8 cellular contexts compared by ENCODE assay signal in the genomic region with DNA sequence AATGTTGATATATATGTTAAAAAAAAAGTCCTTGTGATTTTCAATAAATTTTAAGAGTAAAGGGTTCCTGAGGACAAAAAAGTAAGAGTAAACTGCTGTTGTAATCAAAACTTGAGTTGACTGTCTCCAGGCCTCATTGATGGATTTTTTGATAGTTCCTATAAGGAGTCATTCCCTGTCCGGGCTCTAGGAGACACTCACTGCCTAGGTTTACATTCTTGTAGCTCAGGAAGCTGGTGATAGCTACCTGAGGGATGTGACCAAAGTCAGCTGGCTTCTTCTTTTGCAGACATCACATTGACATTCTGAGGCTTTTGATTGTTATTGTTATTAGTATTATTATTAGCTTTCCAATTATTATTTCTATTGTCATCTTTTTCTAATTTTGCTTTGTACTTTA.
DNase-seq lines count a peak whose midpoint lies in the region; ATAC-seq and TF ChIP-seq lines count a peak whose summit lies in the region.

No MANE protein-coding gene starts in this region.

- no peak for TF ChIP-seq EP300 in ovary (IDR thresholded peaks at IDR 0.05)

- H3K27ac ChIP-seq in dorsolateral prefrontal cortex (no peak overlapping the region), ovary (no peak overlapping the region)

- whole genome bisulfite sequencing in ovary, 3 donors, result 70 to 75% (median 72%) methylated on average over 1 of the region's 1 CpG

- H3K27me3 ChIP-seq in dorsolateral prefrontal cortex (peaks cover 0 to 5% (median 0%) of the 10 kb centered on the region in 45 donors), ovary (no peaks in the 10 kb centered on the region)

- no peaks in the 10 kb centered on the region for H3K36me3 ChIP-seq in ovary

- H3K4me3 Mint-ChIP-seq in naive thymus-derived CD8-positive, alpha-beta T cell, result no peak overlapping the region

- ATAC-seq in GM18502 (IDR thresholded peaks at IDR 0.05; ENCODE audit: poor library complexity, unreplicated experiment) (no peak), GM21717 (IDR thresholded peaks at IDR 0.05; ENCODE audit: unreplicated experiment) (no peak)
- no peak for ATAC-seq in naive thymus-derived CD8-positive, alpha-beta T cell

- POLR2A ChIA-PET in naive thymus-derived CD8-positive, alpha-beta T cell (lab: Charles Lee), result no interaction called here

- no peak overlapping the region for H3K4me3 ChIP-seq in GM12865 (ENCODE audit: low read depth, low read length)
- no peak overlapping the region for H3K4me3 ChIP-seq in dorsolateral prefrontal cortex
- H3K4me3 ChIP-seq in ovary, result no peak overlapping the region

- no peak for TF ChIP-seq POLR2A in ovary (IDR thresholded peaks at IDR 0.05)

- H3K9me3 ChIP-seq in ovary, result no peaks in the 10 kb centered on the region

- no peaks in the 10 kb centered on the region for H3K4me1 Mint-ChIP-seq in naive thymus-derived CD8-positive, alpha-beta T cell

- no peak overlapping the region for H3K27ac Mint-ChIP-seq in naive thymus-derived CD8-positive, alpha-beta T cell

- peaks cover 0 to 46% (median 3%) of the 10 kb centered on the region in 9 donors for H3K9me3 Mint-ChIP-seq in naive thymus-derived CD8-positive, alpha-beta T cell

- H3K4me1 ChIP-seq in ovary (ENCODE audit: insufficient read depth), result peaks cover 2% of the 10 kb centered on the region

- intact Hi-C loops in dorsolateral prefrontal cortex (cut with DNase I) (loop anchor here in 1 of 2 donors (10.0 kb wide), 1 partner anchor 411 kb away; no protein-coding TSS in a partner anchor), ovary (cut with DNase I) (no loop called here)

- peaks cover 0 to 11% (median 0%) of the 10 kb centered on the region in 5 donors for H3K27me3 Mint-ChIP-seq in naive thymus-derived CD8-positive, alpha-beta T cell

- H3K36me3 Mint-ChIP-seq in naive thymus-derived CD8-positive, alpha-beta T cell, result no peaks in the 10 kb centered on the region

- DNase-seq in GM12865 (ENCODE audit: low read depth) (no peak), NCI-H526 treated with DMSO at 0.1 percent for 48 hours (lab: John Stamatoyannopoulos, UW) (peak; percentile 3), dorsolateral prefrontal cortex (no peak), ovary (no peak)
- no peak for DNase-seq in naive thymus-derived CD8-positive, alpha-beta T cell
- no peak for DNase-seq in activated naive CD4-positive, alpha-beta T cell treated with Interleukin-2 at 50 U/mL for 16 hours

- TF ChIP-seq CTCF in GM12865 (IDR thresholded peaks at IDR 0.05; ENCODE audit: insufficient read depth, low read depth, low read length, missing control alignments), result peak; percentile 18
- peak in 48 of 56 donors; percentile 7 to 58 (median 40) for TF ChIP-seq CTCF in dorsolateral prefrontal cortex (IDR thresholded peaks at IDR 0.05 in 54 of 56, conservative IDR thresholded peaks at IDR 0.05 in 2 of 56; ENCODE audit: low read depth in 1 of 56, partially characterized antibody in 56 of 56)
- peak in 2 of 3 donors; percentile 24 to 27 for TF ChIP-seq CTCF in ovary (IDR thresholded peaks at IDR 0.05)
